ENCODE assay signal across 8 cellular contexts in genomic region chr11:84564180-84564866, GRCh38.
DNase-seq lines count a peak whose midpoint lies in the region; ATAC-seq and TF ChIP-seq lines count a peak whose summit lies in the region.

No MANE protein-coding gene starts in this region.

- H3K4me1 ChIP-seq in hepatocyte (ENCODE audit: insufficient read depth), result peaks cover 6% of the 10 kb centered on the region

- H3K9me3 ChIP-seq in hepatocyte (ENCODE audit: low read depth), result no peaks in the 10 kb centered on the region

- CTCF ChIA-PET in activated CD8-positive, alpha-beta T cell treated with anti-CD3 and anti-CD28 coated beads, Interleukin-2, amount 10 ng/mL, durations not matched to agents 7 days and 5 days (lab: Charles Lee), result interaction anchor here (0.8 to 1.5 kb wide), 3 partner anchors 9 to 728 kb away, joined by 3 to 4 read pairs (median 3); no protein-coding TSS in a partner anchor

- no peaks in the 10 kb centered on the region for H3K27me3 Mint-ChIP-seq in activated CD8-positive, alpha-beta T cell treated with anti-CD3 and anti-CD28 coated beads, Interleukin-2, amount 10 ng/mL, durations not matched to agents 7 days and 5 days (ENCODE audit: low read depth)

- no peak overlapping the region for H3K4me3 Mint-ChIP-seq in activated CD8-positive, alpha-beta T cell treated with anti-CD3 and anti-CD28 coated beads, Interleukin-2, amount 10 ng/mL, durations not matched to agents 7 days and 5 days

- DNase-seq in Ammon's horn (ENCODE audit: low spot score), result peak; percentile 38
- DNase-seq in GM13976 (ENCODE audit: low spot score), result peak; percentile 16
- DNase-seq in MV-4-11 (lab: John Stamatoyannopoulos, UW), result peak; percentile 16
- DNase-seq in activated CD8-positive, alpha-beta T cell treated with anti-CD3 and anti-CD28 coated beads, Interleukin-2, amount 10 ng/mL, durations not matched to agents 7 days and 5 days, result peak; percentile 36
- DNase-seq in hepatocyte (ENCODE audit: low spot score), result peak; percentile 71
- peak; percentile 6 to 15 for DNase-seq in stimulated activated CD4-positive, alpha-beta T cell treated with anti-CD3 and anti-CD28 coated beads, Interleukin-4, amount 100 ng/mL, for 48 hours (ENCODE audit: low read depth in 2 of 2)
- DNase-seq in middle frontal gyrus (ENCODE audit: extremely low spot score, low spot score), result no peak

- H3K27ac Mint-ChIP-seq in activated CD8-positive, alpha-beta T cell treated with anti-CD3 and anti-CD28 coated beads, Interleukin-2, amount 10 ng/mL, durations not matched to agents 7 days and 5 days, result no peak overlapping the region

- POLR2A ChIA-PET in activated CD8-positive, alpha-beta T cell treated with anti-CD3 and anti-CD28 coated beads, Interleukin-2, amount 10 ng/mL, durations not matched to agents 7 days and 5 days (lab: Charles Lee), result no interaction called here

- H3K4me3 ChIP-seq in hepatocyte, result no peak overlapping the region

- in situ Hi-C loops in GM13976 (cut with MboI; ENCODE audit: low sequenced_read_pairs, unreplicated experiment), result loop anchor here (25.0 kb wide), 2 partner anchors 727 to 1023 kb away; no protein-coding TSS in a partner anchor

- no peaks in the 10 kb centered on the region for H3K27me3 ChIP-seq in hepatocyte

- H3K36me3 ChIP-seq in hepatocyte (replicated peaks; ENCODE audit: insufficient read depth, low read depth), result no peaks in the 10 kb centered on the region

- H3K27ac ChIP-seq in hepatocyte, result no peak overlapping the region

- no peaks in the 10 kb centered on the region for H4K20me1 ChIP-seq in hepatocyte (ENCODE audit: insufficient read depth, poor library complexity, severe bottlenecking)

- no peak overlapping the region for H2AFZ ChIP-seq in hepatocyte

- peaks cover 3% of the 10 kb centered on the region for H3K9me3 Mint-ChIP-seq in activated CD8-positive, alpha-beta T cell treated with anti-CD3 and anti-CD28 coated beads, Interleukin-2, amount 10 ng/mL, durations not matched to agents 7 days and 5 days (ENCODE audit: insufficient read depth)

- H3K79me2 ChIP-seq in hepatocyte, result no peaks in the 10 kb centered on the region

- no peaks in the 10 kb centered on the region for H3K4me1 Mint-ChIP-seq in activated CD8-positive, alpha-beta T cell treated with anti-CD3 and anti-CD28 coated beads, Interleukin-2, amount 10 ng/mL, durations not matched to agents 7 days and 5 days (ENCODE audit: low read depth)

- no peaks in the 10 kb centered on the region for H3K9me2 ChIP-seq in hepatocyte (replicated peaks; ENCODE audit: insufficient read depth)

- peak; percentile 85 for ATAC-seq in HG02610 (IDR thresholded peaks at IDR 0.05; ENCODE audit: unreplicated experiment)
- no peak for ATAC-seq in activated CD8-positive, alpha-beta T cell treated with anti-CD3 and anti-CD28 coated beads, Interleukin-2, amount 10 ng/mL, durations not matched to agents 7 days and 5 days

- H3K4me2 ChIP-seq in hepatocyte, result peak overlapping the region; percentile 63

- 64% methylated on average over 4 of the region's 4 CpGs for WGBS in hepatocyte (ENCODE audit: low lambda C conversion rate, missing lambda C conversion rate)

- H3K36me3 Mint-ChIP-seq in activated CD8-positive, alpha-beta T cell treated with anti-CD3 and anti-CD28 coated beads, Interleukin-2, amount 10 ng/mL, durations not matched to agents 7 days and 5 days (ENCODE audit: low read depth), result no peaks in the 10 kb centered on the region

- peak; percentile 80 for TF ChIP-seq CTCF in GM13976 (IDR thresholded peaks at IDR 0.05; ENCODE audit: borderline replicate concordance, control extremely low read depth, extremely low read depth, insufficient read depth, missing control alignments)
- TF ChIP-seq CTCF in hepatocyte (IDR thresholded peaks at IDR 0.05; ENCODE audit: poor library complexity), result peak; percentile 83
